1 cellular context compared by ENCODE assay signal in genomic region chr19:3986260-3987041, GRCh38.
TF ChIP-seq lines count a peak whose summit lies in the region.

No MANE protein-coding gene starts in this region.

TF ChIP-seq in GM12878, 131 proteins besides CTCF, POLR2A, EP300 and RAD21:
- TF ChIP-seq NRF1 (conservative IDR thresholded peaks at IDR 0.05; ENCODE audit: low read depth, low read length), result peak; percentile 43
- peak; percentile 59; the same call in 1 of the 2 replicates for TF ChIP-seq SMARCA5 (IDR thresholded peaks at IDR 0.05)
- TF ChIP-seq PBX3 (IDR thresholded peaks at IDR 0.05; ENCODE audit: insufficient replicate concordance, low read depth, low read length), result no peak
- peak; percentile 51 for TF ChIP-seq SKIL (IDR thresholded peaks at IDR 0.05; ENCODE audit: low read depth, poor library complexity, severe bottlenecking)
- 0 out of 2 replicates have a peak, but pooled peaks have one; percentile 24 for TF ChIP-seq ZBTB4 (CRISPR knock-in tag; IDR thresholded peaks at IDR 0.05)
- peak; percentile 55; the same call in 1 of the 2 replicates for TF ChIP-seq SMC3 (IDR thresholded peaks at IDR 0.05; ENCODE audit: borderline replicate concordance, low read length)
- TF ChIP-seq ZNF217 (IDR thresholded peaks at IDR 0.05), result peak; percentile 78; the same call in 1 of the 2 replicates
- peak; percentile 39; the same call in 1 of the 2 replicates for TF ChIP-seq FOXM1 (IDR thresholded peaks at IDR 0.05; ENCODE audit: low read depth, low read length)
- no peak for TF ChIP-seq E2F8 (IDR thresholded peaks at IDR 0.05; ENCODE audit: low read depth, partially characterized antibody)
- TF ChIP-seq ZNF592 (IDR thresholded peaks at IDR 0.05), result no peak
- TF ChIP-seq SMAD1 (IDR thresholded peaks at IDR 0.05; ENCODE audit: low read depth, partially characterized antibody), result peak; percentile 3
- peak; percentile 40 to 59; a peak in 3 of 4 replicates for TF ChIP-seq IKZF2 (IDR thresholded peaks at IDR 0.05)
- TF ChIP-seq GABPA (IDR thresholded peaks at IDR 0.05; ENCODE audit: low read depth), result no peak
- peak; percentile 67 for TF ChIP-seq IKZF1 (conservative IDR thresholded peaks at IDR 0.05)
- TF ChIP-seq RUNX3 (IDR thresholded peaks at IDR 0.05; ENCODE audit: low read length), result peak; percentile 32; the same call in 1 of the 2 replicates
- no peak for TF ChIP-seq IRF3 (IDR thresholded peaks at IDR 0.05)
- 0 out of 2 replicates have a peak, but pooled peaks have one; percentile 29 for TF ChIP-seq SPI1 (IDR thresholded peaks at IDR 0.05; ENCODE audit: borderline replicate concordance, insufficient read depth, low read depth, low read length)
- 0 out of 2 replicates have a peak, but pooled peaks have one; percentile 41 for TF ChIP-seq RB1 (IDR thresholded peaks at IDR 0.05; ENCODE audit: borderline replicate concordance)
- TF ChIP-seq ZNF24 (IDR thresholded peaks at IDR 0.05), result peak; percentile 71; the same call in 1 of the 2 replicates
- TF ChIP-seq ZNF384 (IDR thresholded peaks at IDR 0.05; ENCODE audit: borderline replicate concordance, low read depth, low read length), result 0 out of 2 replicates have a peak, but pooled peaks have one; percentile 28
- peak; percentile 54; the same call in 1 of the 2 replicates for TF ChIP-seq RELB (IDR thresholded peaks at IDR 0.05; ENCODE audit: low read depth)
- no peak for TF ChIP-seq ASH2L (IDR thresholded peaks at IDR 0.05; ENCODE audit: borderline replicate concordance, low read depth)
- peak; percentile 40; the same call in 1 of the 2 replicates for TF ChIP-seq MXI1 (IDR thresholded peaks at IDR 0.05; ENCODE audit: low read depth, low read length)
- no peak for TF ChIP-seq STAT1 (conservative IDR thresholded peaks at IDR 0.05)
- TF ChIP-seq NKRF (conservative IDR thresholded peaks at IDR 0.05), result peak; percentile 60; the same call in 1 of the 2 replicates
- peak; percentile 13; the same call in 1 of the 2 replicates for TF ChIP-seq CREM (IDR thresholded peaks at IDR 0.05; ENCODE audit: low read depth)
- peak; percentile 91 for TF ChIP-seq DPF2 (IDR thresholded peaks at IDR 0.05)
TF ChIP-seq in GM12878: peak in this region for 20.
